In genomic region chr10:103854265-103854686, GRCh38 we compare ENCODE assay signal across 9 cellular contexts. TPM values are rescaled to one million over a fixed set of nuclear protein-coding genes. Genes with fewer than 3 reads are reported as not detected.
DNase-seq lines count a peak whose midpoint lies in the region; ATAC-seq and TF ChIP-seq lines count a peak whose summit lies in the region.
"Had no signal": no experiment of that assay in that cellular context is flagged by ENCODE, and none has a peak within 500 bp of the region (broad histone marks: within the 10 kb centered on the region; RNA-seq: fewer than 3 reads in every experiment).

No MANE protein-coding gene starts in this region.

- H3K4me3 ChIP-seq in esophagus squamous epithelium: peak overlapping the region; percentile 71 to 87 (median 84)
- peak overlapping the region; percentile 77 for H3K4me3 ChIP-seq in osteoblast (ENCODE audit: insufficient read depth, low read length)

- intact Hi-C loops in esophagus squamous epithelium (cut with DNase I): loop anchor here (10.0 kb wide), 1 partner anchor 69 kb away; no protein-coding TSS in a partner anchor

- H3K36me3 ChIP-seq in esophagus squamous epithelium (no peaks in the 10 kb centered on the region), osteoblast (ENCODE audit: insufficient read depth, low read length) (no peaks in the 10 kb centered on the region)
- H3K36me3 ChIP-seq: neutrophil had no signal

- TF ChIP-seq CTCF in RWPE1 (conservative IDR thresholded peaks at IDR 0.05; ENCODE audit: low read depth): no peak
- TF ChIP-seq CTCF in esophagus squamous epithelium (IDR thresholded peaks at IDR 0.05): peak in 1 of 6 experiments; percentile 6
- no peak for TF ChIP-seq CTCF in osteoblast (IDR thresholded peaks at IDR 0.05; ENCODE audit: extremely low read depth, low read depth, low read length)

- no peaks in the 10 kb centered on the region for H3K27me3 ChIP-seq in esophagus squamous epithelium
- H3K27me3 ChIP-seq in osteoblast (ENCODE audit: insufficient read depth, low read length): no peaks in the 10 kb centered on the region

- DNase-seq in EH (ENCODE audit: low read depth): peak; percentile 43
- peak; percentile 67 for DNase-seq in RWPE1 (ENCODE audit: low spot score)
- DNase-seq in esophagus squamous epithelium (lab: John Stamatoyannopoulos, UW): no peak
- DNase-seq in osteoblast (ENCODE audit: insufficient read length, low spot score, missing footprints): no peak

- peaks cover 23% of the 10 kb centered on the region for H3K79me2 ChIP-seq in osteoblast (ENCODE audit: insufficient read depth, low read length)

- no peak for ATAC-seq in GM18909 (IDR thresholded peaks at IDR 0.05; ENCODE audit: poor library complexity, unreplicated experiment)
- ATAC-seq in GM18502 (IDR thresholded peaks at IDR 0.05; ENCODE audit: poor library complexity, unreplicated experiment): no peak
- ATAC-seq in GM19328 (IDR thresholded peaks at IDR 0.05; ENCODE audit: unreplicated experiment): no peak
- no peak for ATAC-seq in HG03159 (IDR thresholded peaks at IDR 0.05; ENCODE audit: unreplicated experiment)

- H3K27ac ChIP-seq in RWPE1: peak overlapping the region; percentile 91
- H3K27ac ChIP-seq in esophagus squamous epithelium: peak overlapping the region; percentile 86 to 93 (median 90)
- H3K27ac ChIP-seq in osteoblast (ENCODE audit: low read depth, low read length): peak overlapping the region; percentile 98
- H3K27ac ChIP-seq: neutrophil had no signal

- H3K4me1 ChIP-seq in esophagus squamous epithelium (peaks cover 43 to 82% (median 59%) of the 10 kb centered on the region in 3 donors), osteoblast (ENCODE audit: insufficient read depth, low read length) (peaks cover 50% of the 10 kb centered on the region)

- no peaks in the 10 kb centered on the region for H3K9me3 ChIP-seq in esophagus squamous epithelium
- no peaks in the 10 kb centered on the region for H3K9me3 ChIP-seq in osteoblast (ENCODE audit: low read depth, low read length)
- H3K9me3 ChIP-seq: neutrophil had no signal

- TF ChIP-seq POLR2A in esophagus squamous epithelium (IDR thresholded peaks at IDR 0.05): no peak

- H2AFZ ChIP-seq in osteoblast (ENCODE audit: low read length): peak overlapping the region; percentile 58

- no peaks in the 10 kb centered on the region for H4K20me1 ChIP-seq in osteoblast (ENCODE audit: insufficient read depth, low read length)

- POLR2A ChIA-PET in RWPE1 (lab: Yijun Ruan, JAX; ENCODE audit: low non-redundant PET): interaction anchor here (0.7 to 1.1 kb wide), 4 partner anchors 18 to 437 kb away, joined by 3 to 4 read pairs (median 3); no protein-coding TSS in a partner anchor

- CTCF ChIA-PET in RWPE1 (lab: Yijun Ruan, JAX): interaction anchor here (0.9 to 2.1 kb wide), 9 partner anchors 12 to 142 kb away, joined by 3 to 7 read pairs (median 4); no protein-coding TSS in a partner anchor

- WGBS in esophagus squamous epithelium, 2 donors: 1 to 4% methylated on average over 12 to 13 of the region's 13 CpGs

- peak overlapping the region; percentile 77 for H3K4me2 ChIP-seq in osteoblast (ENCODE audit: insufficient read depth, low read length)

RNA-seq across cellular contexts. Expression of gene SH3PXD2A, which starts 1.1 kb away (rescaled TPM):
- total RNA-seq in esophagus squamous epithelium (10 to 100 TPM; 25.1 to 57.8 (median 42.7) TPM), osteoblast (27.7 and 29.0 TPM in 2 replicates)

Comparison
In these comparisons a context has a peak if more than half of its experiments do, and no peak if none do; other contexts are left out.
1. DNase-seq: peak in EH (single experiment) and RWPE1 (single experiment); none in esophagus squamous epithelium (single experiment) and osteoblast (single experiment).
2. Peak in every context shown above with its lines, with median percentiles within 50 percentile points of each other: H3K27ac ChIP-seq.